In genomic region chr2:86199834-86200177, GRCh38 we compare ENCODE assay signal across 8 cellular contexts. TPM values are rescaled to one million over a fixed set of nuclear protein-coding genes. Genes with fewer than 3 reads are reported as not detected.
DNase-seq lines count a peak whose midpoint lies in the region; ATAC-seq, FAIRE-seq and TF ChIP-seq lines count a peak whose summit lies in the region.

No MANE protein-coding gene starts in this region.

- peaks cover 0 to 31% (median 2%) of the 10 kb centered on the region in 3 donors for H3K36me3 Mint-ChIP-seq in CD8-positive, alpha-beta memory T cell

- H3K4me3 Mint-ChIP-seq in CD8-positive, alpha-beta memory T cell = peak overlapping the region; percentile 93 to 100 (median 99)

- peak overlapping the region; percentile 73 for H3K27ac ChIP-seq in CD8-positive, alpha-beta memory T cell (ENCODE audit: low read depth, low read length)
- peak overlapping the region; percentile 35 for H3K27ac ChIP-seq in OCI-LY3 (ENCODE audit: low read length)
- peak overlapping the region; percentile 12 for H3K27ac ChIP-seq in endothelial cell of umbilical vein (ENCODE audit: insufficient read depth, low read depth, low read length)
- peak overlapping the region; percentile 73 for H3K27ac ChIP-seq in osteoblast (ENCODE audit: low read depth, low read length)

- H3K9me1 ChIP-seq in endothelial cell of umbilical vein (replicated peaks; ENCODE audit: control insufficient read depth, extremely low read depth, insufficient read depth, low read length) = no peaks in the 10 kb centered on the region

- H3K9me3 Mint-ChIP-seq in CD8-positive, alpha-beta memory T cell = no peaks in the 10 kb centered on the region

- H3K79me2 ChIP-seq in OCI-LY3 (ENCODE audit: low read length) (peaks cover 58% of the 10 kb centered on the region), endothelial cell of umbilical vein (ENCODE audit: control insufficient read depth, insufficient read depth, low read length) (peaks cover 43% of the 10 kb centered on the region), osteoblast (ENCODE audit: insufficient read depth, low read length) (peaks cover 50% of the 10 kb centered on the region)

- POLR2A ChIA-PET in CD8-positive, alpha-beta memory T cell (lab: Charles Lee) = interaction anchor here (1.0 kb wide), 1 partner anchor 241 kb away, joined by 4 read pairs; the partner anchor contains the start of gene KDM3A
- POLR2A ChIA-PET in endothelial cell of umbilical vein (lab: Charles Lee) = no interaction called here

- peak overlapping the region; percentile 91 for H3K4me3 ChIP-seq in CD8-positive, alpha-beta memory T cell (ENCODE audit: low read length)
- H3K4me3 ChIP-seq in OCI-LY3 (ENCODE audit: low read length) (peak overlapping the region; percentile 92), endothelial cell of umbilical vein (replicated peaks in 1 of 3; ENCODE audit: insufficient read depth in 1 of 3, low read depth in 1 of 3, low read length in 3 of 3) (peak overlapping the region; percentile 68 to 85 (median 84)), osteoblast (ENCODE audit: insufficient read depth, low read length) (peak overlapping the region; percentile 89)

- no TSS peak for BruUV-seq in endothelial cell of umbilical vein (replicated peaks; lab: Mats Ljungman, UMichigan)

- H3K9me3 ChIP-seq in CD8-positive, alpha-beta memory T cell (ENCODE audit: low read length) = no peaks in the 10 kb centered on the region
- H3K9me3 ChIP-seq in OCI-LY3 (ENCODE audit: insufficient read depth, low read length) (no peaks in the 10 kb centered on the region), endothelial cell of umbilical vein (replicated peaks; ENCODE audit: control insufficient read depth, insufficient read depth, low read length) (no peaks in the 10 kb centered on the region), osteoblast (ENCODE audit: low read depth, low read length) (no peaks in the 10 kb centered on the region)

- H2AFZ ChIP-seq in OCI-LY3 (ENCODE audit: low read depth, low read length) (peak overlapping the region; percentile 89), endothelial cell of umbilical vein (ENCODE audit: low read depth, low read length) (peak overlapping the region; percentile 71), osteoblast (ENCODE audit: low read length) (peak overlapping the region; percentile 96)

- dilution Hi-C loops in endothelial cell of umbilical vein (cut with MboI; ENCODE audit: extremely low pct_ligation_motif_present, low sequenced_read_pairs) = no loop called here

- H3K9ac ChIP-seq in OCI-LY3 (ENCODE audit: low read length) = peak overlapping the region; percentile 80
- peak overlapping the region; percentile 74 for H3K9ac ChIP-seq in endothelial cell of umbilical vein (replicated peaks; ENCODE audit: extremely low read depth, insufficient read depth, low read length)

- no peak for TF ChIP-seq POLR2A in endothelial cell of umbilical vein (IDR thresholded peaks at IDR 0.05; ENCODE audit: low read depth, low read length)
- TF ChIP-seq POLR2A in H54 (IDR thresholded peaks at IDR 0.05; ENCODE audit: low read depth, low read length) = no peak

- H3K27me3 ChIP-seq in CD8-positive, alpha-beta memory T cell (ENCODE audit: insufficient read depth, low read length, poor library complexity, severe bottlenecking) = no peaks in the 10 kb centered on the region
- H3K27me3 ChIP-seq in OCI-LY3 (ENCODE audit: low read depth, low read length) = no peaks in the 10 kb centered on the region
- no peaks in the 10 kb centered on the region for H3K27me3 ChIP-seq in endothelial cell of umbilical vein (ENCODE audit: control insufficient read depth in 2 of 2, insufficient read depth in 2 of 2, low read length in 2 of 2)
- H3K27me3 ChIP-seq in osteoblast (ENCODE audit: insufficient read depth, low read length) = no peaks in the 10 kb centered on the region

- no peaks in the 10 kb centered on the region for H3K36me3 ChIP-seq in CD8-positive, alpha-beta memory T cell (ENCODE audit: insufficient read depth, low read length)
- H3K36me3 ChIP-seq in OCI-LY3 (replicated peaks; ENCODE audit: low read depth, low read length) (no peaks in the 10 kb centered on the region), endothelial cell of umbilical vein (ENCODE audit: control insufficient read depth in 2 of 2, extremely low read depth in 1 of 2, insufficient read depth in 2 of 2, low read length in 2 of 2) (no peaks in the 10 kb centered on the region), osteoblast (ENCODE audit: insufficient read depth, low read length) (no peaks in the 10 kb centered on the region)

- H4K20me1 ChIP-seq in OCI-LY3 (ENCODE audit: insufficient read depth, low read length) (no peaks in the 10 kb centered on the region), endothelial cell of umbilical vein (replicated peaks; ENCODE audit: control insufficient read depth, extremely low read depth, insufficient read depth, low read length) (no peaks in the 10 kb centered on the region), osteoblast (ENCODE audit: insufficient read depth, low read length) (peaks cover 3% of the 10 kb centered on the region)

- H3K4me1 ChIP-seq in CD8-positive, alpha-beta memory T cell (ENCODE audit: insufficient read depth, low read length) = peaks cover 13% of the 10 kb centered on the region
- H3K4me1 ChIP-seq in OCI-LY3 (ENCODE audit: low read length) (peaks cover 9% of the 10 kb centered on the region), endothelial cell of umbilical vein (ENCODE audit: control insufficient read depth, extremely low read depth, insufficient read depth, low read length) (peaks cover 14% of the 10 kb centered on the region), osteoblast (ENCODE audit: insufficient read depth, low read length) (peaks cover 13% of the 10 kb centered on the region)

- CTCF ChIA-PET in CD8-positive, alpha-beta memory T cell (lab: Charles Lee) = no interaction called here
- CTCF ChIA-PET in endothelial cell of umbilical vein (lab: Charles Lee) = interaction anchor here (1.0 to 1.6 kb wide), 2 partner anchors 21 to 22 kb away, joined by 3 to 5 read pairs; no protein-coding TSS in a partner anchor

- H3K4me1 Mint-ChIP-seq in CD8-positive, alpha-beta memory T cell = peaks cover 47 to 65% (median 64%) of the 10 kb centered on the region in 3 donors

- intact Hi-C loops in endothelial cell of umbilical vein (cut with micrococcal nuclease) = loop anchor here (1.0 to 5.0 kb wide), 2 partner anchors 241 to 422 kb away; partner anchors contain the start of genes KDM3A and RNF103

- TF ChIP-seq CTCF in OCI-LY3 (IDR thresholded peaks at IDR 0.05; ENCODE audit: low read depth, low read length) (no peak), endothelial cell of umbilical vein (IDR thresholded peaks at IDR 0.05; ENCODE audit: extremely low read depth in 1 of 2, insufficient read depth in 1 of 2, low read depth in 1 of 2, low read length in 2 of 2) (no peak), osteoblast (IDR thresholded peaks at IDR 0.05; ENCODE audit: extremely low read depth, low read depth, low read length) (no peak)

- H3K27me3 Mint-ChIP-seq in CD8-positive, alpha-beta memory T cell = no peaks in the 10 kb centered on the region

- H3K4me2 ChIP-seq in OCI-LY3 (ENCODE audit: low read length) = peak overlapping the region; percentile 75
- peak overlapping the region; percentile 85 for H3K4me2 ChIP-seq in endothelial cell of umbilical vein (ENCODE audit: insufficient read depth, low read length)
- peak overlapping the region; percentile 92 for H3K4me2 ChIP-seq in osteoblast (ENCODE audit: insufficient read depth, low read length)

- DNase-seq in CD8-positive, alpha-beta memory T cell = no peak
- DNase-seq in endothelial cell of umbilical vein (ENCODE audit: low read depth, low spot score) (no peak), osteoblast (ENCODE audit: insufficient read length, low spot score, missing footprints) (no peak), T1000 (lab: John Stamatoyannopoulos, UW) (no peak), dedifferentiated amniotic fluid mesenchymal stem cell (ENCODE audit: extremely low spot score) (no peak), H54 (ENCODE audit: insufficient read length, low spot score) (no peak)

- ATAC-seq in GM21360 (IDR thresholded peaks at IDR 0.05; ENCODE audit: unreplicated experiment) = no peak

- peak overlapping the region; percentile 78 to 99 (median 96) for H3K27ac Mint-ChIP-seq in CD8-positive, alpha-beta memory T cell

- FAIRE-seq in endothelial cell of umbilical vein (lab: Jason Lieb, UNC) (no peak), H54 (lab: Jason Lieb, UNC) (no peak)

TF ChIP-seq in endothelial cell of umbilical vein, 7 proteins besides CTCF, POLR2A, EP300 and RAD21:
- TF ChIP-seq MYC (IDR thresholded peaks at IDR 0.05; ENCODE audit: low read depth, low read length) (no peak), POLR2AphosphoS5 (IDR thresholded peaks at IDR 0.05; ENCODE audit: insufficient read depth, low read depth, low read length) (no peak), JUN (IDR thresholded peaks at IDR 0.05; ENCODE audit: borderline replicate concordance, insufficient read depth, insufficient read length, low read depth) (no peak), EZH2 (IDR thresholded peaks at IDR 0.05; ENCODE audit: borderline replicate concordance, low read depth, low read length, severe bottlenecking) (no peak)

RNA-seq across cellular contexts. Expression of gene MRPL35, which starts 0.5 kb away (rescaled TPM):
- total RNA-seq in CD8-positive, alpha-beta memory T cell = 10 to 100 TPM; 86.5 to 89.9 TPM
- 27.1 TPM for polyA plus RNA-seq in CD8-positive, alpha-beta memory T cell
- 46.9 and 47.3 TPM in 2 replicates for total RNA-seq in endothelial cell of umbilical vein
- 48.0 and 68.2 TPM in 2 replicates for polyA plus RNA-seq in endothelial cell of umbilical vein
- 56.5 and 66.3 TPM in 2 replicates for polyA plus RNA-seq in endothelial cell of umbilical vein (2011; cell fraction: cytosol; rRNA removed)
- 31.1 and 38.2 TPM in 2 replicates for polyA plus RNA-seq in endothelial cell of umbilical vein (2011; cell fraction: nucleus; rRNA removed)
- 57.2 and 77.6 TPM in 2 replicates for polyA plus RNA-seq in endothelial cell of umbilical vein (2012)
- 71.2 and 78.1 TPM in 2 replicates for polyA minus RNA-seq in endothelial cell of umbilical vein
- polyA minus RNA-seq in endothelial cell of umbilical vein (2011; cell fraction: cytosol; rRNA and poly(A)+ RNA removed) = 21.9 TPM
- 14.3 and 18.0 TPM in 2 replicates for polyA minus RNA-seq in endothelial cell of umbilical vein (2011; cell fraction: nucleus; rRNA and poly(A)+ RNA removed)
- 30.4 and 30.8 TPM in 2 replicates for total RNA-seq in osteoblast

RNA-seq across cellular contexts. Expression of gene IMMT, which starts 4.5 kb away (rescaled TPM):
- total RNA-seq in CD8-positive, alpha-beta memory T cell = 100 to 1,000 TPM; 147 to 149 TPM
- polyA plus RNA-seq in CD8-positive, alpha-beta memory T cell = 65.7 TPM
- total RNA-seq in endothelial cell of umbilical vein (112 and 114 TPM in 2 replicates), osteoblast (55.7 and 60.4 TPM in 2 replicates)
- 30.1 and 35.6 TPM in 2 replicates for polyA plus RNA-seq in endothelial cell of umbilical vein
- 43.5 and 47.1 TPM in 2 replicates for polyA plus RNA-seq in endothelial cell of umbilical vein (2011; cell fraction: cytosol; rRNA removed)
- 53.0 and 65.2 TPM in 2 replicates for polyA plus RNA-seq in endothelial cell of umbilical vein (2011; cell fraction: nucleus; rRNA removed)
- 86.5 and 106 TPM in 2 replicates for polyA plus RNA-seq in endothelial cell of umbilical vein (2012)
- 44.9 and 57.1 TPM in 2 replicates for polyA minus RNA-seq in endothelial cell of umbilical vein
- polyA minus RNA-seq in endothelial cell of umbilical vein (2011; cell fraction: cytosol; rRNA and poly(A)+ RNA removed) = 47.4 TPM
- 47.2 and 61.3 TPM in 2 replicates for polyA minus RNA-seq in endothelial cell of umbilical vein (2011; cell fraction: nucleus; rRNA and poly(A)+ RNA removed)

Comparison
In these comparisons a context has a peak if more than half of its experiments do, and no peak if none do; other contexts are left out.
1. H3K27ac ChIP-seq: peak in every context shown above with its lines; median percentile 73 in CD8-positive, alpha-beta memory T cell; 73 in osteoblast; 35 in OCI-LY3; 12 in endothelial cell of umbilical vein.